In genomic region chr16:13068912-13069583, GRCh38 we compare ENCODE assay signal across 28 cellular contexts.
"Had no signal": no experiment of that assay in that cellular context is flagged by ENCODE, and none has a peak within 500 bp of the region (broad histone marks: within the 10 kb centered on the region; RNA-seq: fewer than 3 reads in every experiment).

No MANE protein-coding gene starts in this region.

- H3K27me3 Mint-ChIP-seq: activated CD4-positive, alpha-beta T cell treated with anti-CD3 and anti-CD28 coated beads, Interleukin-2, amount 10 ng/mL, durations not matched to agents 7 days and 5 days; central memory CD8-positive, alpha-beta T cell had no signal

- H3K9me3 ChIP-seq: SJCRH30 had no signal

- H3K27ac ChIP-seq: cardiac muscle cell, SJCRH30, SK-N-MC had no signal

- H3K4me3 ChIP-seq: cardiac muscle cell, MG63, SJCRH30, SK-N-MC had no signal

- ATAC-seq: activated CD4-positive, alpha-beta T cell treated with anti-CD3 and anti-CD28 coated beads for 36 hours; activated CD4-positive, CD25-positive, alpha-beta regulatory T cell treated with anti-CD3 and anti-CD28 coated beads, Interleukin-2, amount 50 U/mL, for 24 hours; activated T-cell treated with anti-CD3 and anti-CD28 coated beads, Interleukin-2, amount 50 U/mL, for 4 hours; Panc1 had no signal

- H3K4me3 Mint-ChIP-seq: activated CD4-positive, alpha-beta T cell treated with anti-CD3 and anti-CD28 coated beads for 36 hours; activated CD4-positive, alpha-beta T cell treated with anti-CD3 and anti-CD28 coated beads, Interleukin-2, amount 10 ng/mL, durations not matched to agents 7 days and 5 days; activated naive CD8-positive, alpha-beta T cell treated with anti-CD3 and anti-CD28 coated beads for 36 hours; activated T-cell treated with anti-CD3 and anti-CD28 coated beads, Interleukin-2, amount 50 U/mL, for 4 hours; activated T-helper 1 cell treated with anti-CD3 and anti-CD28 coated beads, Interleukin-12 subunit alpha, Interleukin-12 subunit beta, Interleukin-2, Interleukin-4 antibody, amounts not matched to agents 30 ng/mL and 10 ng/mL and 1 ng/mL, durations not matched to agents 14 hours and 24 hours and 36 hours; central memory CD8-positive, alpha-beta T cell had no signal

- H3K27ac Mint-ChIP-seq: activated CD4-positive, alpha-beta T cell treated with anti-CD3 and anti-CD28 coated beads for 36 hours; activated CD4-positive, alpha-beta T cell treated with anti-CD3 and anti-CD28 coated beads, Interleukin-2, amount 10 ng/mL, durations not matched to agents 7 days and 5 days; activated naive CD8-positive, alpha-beta T cell treated with anti-CD3 and anti-CD28 coated beads for 36 hours; activated T-helper 1 cell treated with anti-CD3 and anti-CD28 coated beads, Interleukin-12 subunit alpha, Interleukin-12 subunit beta, Interleukin-2, Interleukin-4 antibody, amounts not matched to agents 30 ng/mL and 10 ng/mL and 1 ng/mL, durations not matched to agents 14 hours and 24 hours and 36 hours had no signal

- H3K4me1 Mint-ChIP-seq: activated CD4-positive, alpha-beta T cell treated with anti-CD3 and anti-CD28 coated beads for 36 hours; activated CD4-positive, alpha-beta T cell treated with anti-CD3 and anti-CD28 coated beads, Interleukin-2, amount 10 ng/mL, durations not matched to agents 7 days and 5 days; activated naive CD8-positive, alpha-beta T cell treated with anti-CD3 and anti-CD28 coated beads for 36 hours; central memory CD8-positive, alpha-beta T cell had no signal

- H3K36me3 ChIP-seq: cardiac muscle cell, MG63, SJCRH30 had no signal

- H3K4me1 ChIP-seq: SJCRH30 had no signal

- H3K36me3 Mint-ChIP-seq: activated naive CD8-positive, alpha-beta T cell treated with anti-CD3 and anti-CD28 coated beads for 36 hours had no signal

- H3K27me3 ChIP-seq: cardiac muscle cell, MG63, SJCRH30 had no signal

- DNase-seq: activated CD4-positive, alpha-beta T cell treated with anti-CD3 and anti-CD28 coated beads for 36 hours; activated CD4-positive, alpha-beta T cell treated with anti-CD3 and anti-CD28 coated beads, Interleukin-2, amount 10 ng/mL, durations not matched to agents 7 days and 5 days; activated CD4-positive, alpha-beta T cell treated with anti-CD3 and anti-CD28 coated beads, Interleukin-2, amount 50 U/mL, for 48 hours; activated CD8-positive, alpha-beta memory T cell treated with anti-CD3 and anti-CD28 coated beads, Interleukin-2, amount 50 U/mL, for 4 hours; activated effector memory CD4-positive, alpha-beta T cell treated with Interleukin-2 at 50 U/mL for 16 hours; activated naive CD4-positive, alpha-beta T cell treated with anti-CD3 and anti-CD28 coated beads, Interleukin-2, amount 50 U/mL, for 16 hours; activated naive CD8-positive, alpha-beta T cell treated with anti-CD3 and anti-CD28 coated beads for 36 hours; activated T-cell treated with anti-CD3 and anti-CD28 coated beads for 4 hours; activated T-cell treated with anti-CD3 and anti-CD28 coated beads, Interleukin-2, amount 50 U/mL, for 4 hours; amniotic stem cell; aorta; MG63; NCI-H1048; NCI-H1105 treated with DMSO at 0.1 percent for 48 hours; NCI-H1436; NCI-H1694; NCI-H1930; NCI-H345; NCI-H524 treated with DMSO at 0.1 percent for 48 hours; SHP77; SJCRH30; T1000 had no signal
